In the genomic region with DNA sequence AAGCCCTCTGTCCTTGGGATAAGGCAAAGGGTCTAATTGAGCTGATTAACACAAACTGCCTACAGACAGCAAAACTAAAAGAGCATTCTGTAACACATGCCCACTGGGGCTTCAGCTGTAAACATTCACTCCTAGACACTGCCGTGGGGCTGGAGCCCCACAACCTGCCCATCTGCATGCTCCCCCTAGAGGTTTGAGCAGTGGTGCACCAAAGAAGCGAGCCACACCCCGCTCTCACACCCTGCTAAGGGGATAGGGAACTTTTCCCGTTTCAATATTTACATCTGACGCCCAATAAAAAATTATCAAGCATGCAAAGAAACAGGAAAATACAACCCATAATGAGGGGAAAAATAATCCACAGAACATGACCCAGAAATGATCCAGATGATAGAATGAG, we compare ENCODE assay signal across 9 cellular contexts. TPM values are rescaled to one million over a fixed set of nuclear protein-coding genes. Genes with fewer than 3 reads are reported as not detected.
DNase-seq lines count a peak whose midpoint lies in the region; ATAC-seq, FAIRE-seq and TF ChIP-seq lines count a peak whose summit lies in the region.
"Had no signal": no experiment of that assay in that cellular context is flagged by ENCODE, and none has a peak within 500 bp of the region (broad histone marks: within the 10 kb centered on the region; RNA-seq: fewer than 3 reads in every experiment).

No MANE protein-coding gene starts in this region.

- POLR2A ChIA-PET in GM12878 (lab: Charles Lee) = no interaction called here

- no peak for FAIRE-seq in GM12878 (lab: Jason Lieb, UNC)

- H3K4me3 ChIP-seq in MM.1S (ENCODE audit: low read length) = no peak overlapping the region
- no peak overlapping the region for H3K4me3 ChIP-seq in GM12878
- H3K4me3 ChIP-seq in smooth muscle cell = no peak overlapping the region
- H3K4me3 ChIP-seq: thoracic aorta had no signal

- H3K4me2 ChIP-seq in MM.1S (ENCODE audit: low read depth, low read length) = no peak overlapping the region
- no peak overlapping the region for H3K4me2 ChIP-seq in GM12878 (ENCODE audit: control insufficient read depth, insufficient read depth)
- no peak overlapping the region for H3K4me2 ChIP-seq in smooth muscle cell

- H3F3A ChIP-seq in MM.1S (ENCODE audit: insufficient read depth, low read length) = no peaks in the 10 kb centered on the region
- no peaks in the 10 kb centered on the region for H3F3A ChIP-seq in smooth muscle cell (ENCODE audit: low read depth)

- H2AFZ ChIP-seq in MM.1S (ENCODE audit: low read length) (no peak overlapping the region), GM12878 (ENCODE audit: control insufficient read depth, low read depth, low read length) (no peak overlapping the region), smooth muscle cell (ENCODE audit: low read depth) (no peak overlapping the region)

- no peak overlapping the region for H3K27ac Mint-ChIP-seq in activated naive CD4-positive, alpha-beta T cell treated with anti-CD3 and anti-CD28 coated beads for 36 hours
- no peak overlapping the region for H3K27ac Mint-ChIP-seq in activated naive CD4-positive, alpha-beta T cell treated with anti-CD3 and anti-CD28 coated beads, Interleukin-2, amount 50 U/mL, for 72 hours

- TF ChIP-seq POLR2A in GM12878 (IDR thresholded peaks at IDR 0.05; ENCODE audit: low read depth, low read length) = no peak

- in situ Hi-C loops in GM12878 (cut with MboI) = no loop called here

- ATAC-seq in activated naive CD4-positive, alpha-beta T cell treated with anti-CD3 and anti-CD28 coated beads, Interleukin-2, amount 50 U/mL, for 72 hours = no peak
- ATAC-seq in GM12878 = peak; percentile 81

- no peaks in the 10 kb centered on the region for H3K79me2 ChIP-seq in MM.1S (ENCODE audit: low read length)
- no peaks in the 10 kb centered on the region for H3K79me2 ChIP-seq in GM12878 (ENCODE audit: control insufficient read depth, insufficient read depth, low read length)
- H3K79me2 ChIP-seq in smooth muscle cell (ENCODE audit: low read depth) = no peaks in the 10 kb centered on the region

- no peak for TF ChIP-seq RAD21 in GM12878 (IDR thresholded peaks at IDR 0.05; ENCODE audit: insufficient read depth, low read depth, low read length)

- H3K9me3 ChIP-seq in MM.1S (replicated peaks; ENCODE audit: insufficient read depth, low read length) = no peaks in the 10 kb centered on the region
- no peaks in the 10 kb centered on the region for H3K9me3 ChIP-seq in GM12878 (replicated peaks; ENCODE audit: control insufficient read depth, insufficient read depth, low read length)
- H3K9me3 ChIP-seq in smooth muscle cell (replicated peaks; ENCODE audit: low read depth) = no peaks in the 10 kb centered on the region
- H3K9me3 ChIP-seq: thoracic aorta had no signal

- H3K4me1 Mint-ChIP-seq in activated naive CD4-positive, alpha-beta T cell treated with anti-CD3 and anti-CD28 coated beads for 36 hours (ENCODE audit: low read depth) = no peaks in the 10 kb centered on the region

- no peaks in the 10 kb centered on the region for H3K27me3 ChIP-seq in MM.1S (replicated peaks; ENCODE audit: insufficient read depth, low read length)
- H3K27me3 ChIP-seq in GM12878 (replicated peaks in 1 of 2; ENCODE audit: control insufficient read depth in 2 of 2, insufficient read depth in 2 of 2, low read length in 1 of 2) = no peaks in the 10 kb centered on the region
- H3K27me3 ChIP-seq in smooth muscle cell (ENCODE audit: low read depth) = no peaks in the 10 kb centered on the region

- 0% methylated on average over 5 of the region's 5 CpGs for WGBS in GM12878 (ENCODE audit: insufficient coverage, insufficient replicate concordance, low lambda C conversion rate, missing lambda C conversion rate)
- WGBS in smooth muscle cell (ENCODE audit: low lambda C conversion rate) = 53% methylated on average over 5 of the region's 5 CpGs

- H3K9ac ChIP-seq in MM.1S (ENCODE audit: low read length) (no peak overlapping the region), GM12878 (ENCODE audit: control insufficient read depth, insufficient read depth, low read length) (no peak overlapping the region), smooth muscle cell (ENCODE audit: low read depth) (no peak overlapping the region)

- H4K20me1 ChIP-seq in MM.1S (ENCODE audit: insufficient read depth, low read length) (no peaks in the 10 kb centered on the region), GM12878 (ENCODE audit: control insufficient read depth, insufficient read depth) (no peaks in the 10 kb centered on the region), smooth muscle cell (ENCODE audit: low read depth) (no peaks in the 10 kb centered on the region)

- no peaks in the 10 kb centered on the region for H3K9me3 Mint-ChIP-seq in activated naive CD4-positive, alpha-beta T cell treated with anti-CD3 and anti-CD28 coated beads for 36 hours
- H3K9me3 Mint-ChIP-seq in activated naive CD4-positive, alpha-beta T cell treated with anti-CD3 and anti-CD28 coated beads, Interleukin-2, amount 50 U/mL, for 72 hours = no peaks in the 10 kb centered on the region

- H3K27ac ChIP-seq in MM.1S (ENCODE audit: low read length) (no peak overlapping the region), GM12878 (ENCODE audit: control insufficient read depth, insufficient read depth) (no peak overlapping the region), smooth muscle cell (ENCODE audit: low read depth) (no peak overlapping the region)
- H3K27ac ChIP-seq: thoracic aorta had no signal

- no peaks in the 10 kb centered on the region for H3K36me3 Mint-ChIP-seq in activated naive CD4-positive, alpha-beta T cell treated with anti-CD3 and anti-CD28 coated beads for 36 hours (ENCODE audit: low read depth)
- H3K36me3 Mint-ChIP-seq in activated naive CD4-positive, alpha-beta T cell treated with anti-CD3 and anti-CD28 coated beads, Interleukin-2, amount 50 U/mL, for 72 hours = no peaks in the 10 kb centered on the region

- H3K27me3 Mint-ChIP-seq in activated naive CD4-positive, alpha-beta T cell treated with anti-CD3 and anti-CD28 coated beads for 36 hours (ENCODE audit: low read depth) = no peaks in the 10 kb centered on the region

- TF ChIP-seq CTCF in MM.1S (IDR thresholded peaks at IDR 0.05; ENCODE audit: low read length) = peak; percentile 37
- peak; percentile 12 to 43 (median 33); a peak in 5 of 6 replicates for TF ChIP-seq CTCF in GM12878 (IDR thresholded peaks at IDR 0.05 in 2 of 3, conservative IDR thresholded peaks at IDR 0.05 in 1 of 3; ENCODE audit: control insufficient read depth in 2 of 3, extremely low read depth in 1 of 3, insufficient read depth in 1 of 3, low read depth in 3 of 3, low read length in 3 of 3)
- TF ChIP-seq CTCF in smooth muscle cell (IDR thresholded peaks at IDR 0.05; ENCODE audit: borderline replicate concordance, insufficient read depth, poor library complexity, severe bottlenecking) = peak; percentile 25

- SMC1A ChIA-PET in GM12878 (lab: Charles Lee; ENCODE audit: uncharacterized antibody, unreplicated experiment) = interaction anchor here (0.7 to 3.5 kb wide), 6 partner anchors 23 to 169 kb away, joined by 3 to 17 read pairs (median 5); no protein-coding TSS in a partner anchor

- H3K36me3 ChIP-seq in MM.1S (replicated peaks; ENCODE audit: insufficient read depth, low read length) = no peaks in the 10 kb centered on the region
- H3K36me3 ChIP-seq in GM12878 (ENCODE audit: control insufficient read depth in 2 of 2, insufficient read depth in 2 of 2, low read length in 1 of 2) = no peaks in the 10 kb centered on the region
- no peaks in the 10 kb centered on the region for H3K36me3 ChIP-seq in smooth muscle cell (ENCODE audit: low read depth)
- H3K36me3 ChIP-seq: thoracic aorta had no signal

- H3K4me1 ChIP-seq in MM.1S (ENCODE audit: low read length) (0 out of 2 replicates have a peak, but pooled peaks cover 3% of the 10 kb centered on the region), GM12878 (ENCODE audit: control insufficient read depth, insufficient read depth, low read length) (no peaks in the 10 kb centered on the region), smooth muscle cell (ENCODE audit: low read depth) (no peaks in the 10 kb centered on the region)

- CTCF ChIA-PET in activated naive CD4-positive, alpha-beta T cell treated with anti-CD3 and anti-CD28 coated beads for 36 hours (lab: Charles Lee) = interaction anchor here (0.9 to 4.2 kb wide), 9 partner anchors 11 to 197 kb away, joined by 3 to 34 read pairs (median 7); no protein-coding TSS in a partner anchor
- CTCF ChIA-PET in GM12878 (lab: Yijun Ruan, JAX) = interaction anchor here (0.6 to 5.9 kb wide), 15 partner anchors 10 to 351 kb away, joined by 3 to 58 read pairs (median 5); partner anchors contain the start of genes RIBC1 and SMC1A

- RAD21 ChIA-PET in GM12878 (lab: Charles Lee; ENCODE audit: unreplicated experiment) = interaction anchor here (0.6 to 2.8 kb wide), 6 partner anchors 19 to 348 kb away, joined by 3 to 24 read pairs (median 3); no protein-coding TSS in a partner anchor

- no peaks in the 10 kb centered on the region for H3K9me2 ChIP-seq in MM.1S (replicated peaks; ENCODE audit: insufficient read depth, low read length)

- no peak for TF ChIP-seq EP300 in GM12878 (IDR thresholded peaks at IDR 0.05; ENCODE audit: borderline replicate concordance in 1 of 2, control insufficient read depth in 1 of 2, low read depth in 2 of 2, low read length in 2 of 2)

- H3K4me3 Mint-ChIP-seq in activated naive CD4-positive, alpha-beta T cell treated with anti-CD3 and anti-CD28 coated beads for 36 hours = no peak overlapping the region

- DNase-seq in activated naive CD4-positive, alpha-beta T cell treated with anti-CD3 and anti-CD28 coated beads for 36 hours = peak; percentile 7
- DNase-seq in activated naive CD4-positive, alpha-beta T cell treated with anti-CD3 and anti-CD28 coated beads, Interleukin-2, amount 50 U/mL, for 72 hours (ENCODE audit: low spot score in 2 of 2) = no peak
- DNase-seq in MM.1S (no peak), GM12878 (ENCODE audit: low read depth, low spot score) (no peak), smooth muscle cell (lab: John Stamatoyannopoulos, UW; ENCODE audit: unreplicated experiment) (no peak), NCI-H774 (lab: John Stamatoyannopoulos, UW) (no peak), cerebellar cortex (ENCODE audit: low spot score) (no peak), KG1 (lab: John Stamatoyannopoulos, UW) (no peak)

- no TSS peak for BruUV-seq in GM12878 (replicated peaks; lab: Mats Ljungman, UMichigan)

- intact Hi-C loops in activated naive CD4-positive, alpha-beta T cell treated with anti-CD3 and anti-CD28 coated beads for 36 hours (cut with micrococcal nuclease) = loop anchor here (5.0 kb wide), 1 partner anchor 39 kb away; no protein-coding TSS in a partner anchor
- intact Hi-C loops in GM12878 (cut with micrococcal nuclease; ENCODE audit: unreplicated experiment) = no loop called here

RNA-seq across cellular contexts. Expression of gene HSD17B10, which starts 46.9 kb away (rescaled TPM):
- total RNA-seq in activated naive CD4-positive, alpha-beta T cell treated with anti-CD3 and anti-CD28 coated beads for 36 hours = 10 to 100 TPM; 69.2 to 75.2 TPM
- total RNA-seq in activated naive CD4-positive, alpha-beta T cell treated with anti-CD3 and anti-CD28 coated beads, Interleukin-2, amount 50 U/mL, for 72 hours = 100 to 1,000 TPM in 1 of 2 donors, 10 to 100 TPM in 1; 86.3 to 116 TPM
- 7.5 and 8.4 TPM in 2 replicates for total RNA-seq in GM12878 (2013; cell fraction: nucleolus; rRNA removed)
- 192 and 195 TPM in 2 replicates for total RNA-seq in GM12878 (2014; rRNA removed)
- total RNA-seq in GM12878 (2014; rRNA removed; fragmentation: Illumina TruSeq; extraction: Trizol) = 133 and 144 TPM in 2 replicates
- 165 and 179 TPM in 2 replicates for total RNA-seq in GM12878 (2021)
- polyA plus RNA-seq in GM12878 (2011; ENCODE audit: low read depth) = 81.8 TPM
- 136 and 243 TPM in 2 replicates for polyA plus RNA-seq in GM12878 (2011; rRNA removed)
- polyA plus RNA-seq in GM12878 (2011; cell fraction: cytosol; rRNA removed) = 366 and 386 TPM in 2 replicates
- polyA plus RNA-seq in GM12878 (2011; cell fraction: nucleus; rRNA removed) = 151 and 174 TPM in 2 replicates
- 87.0 and 106 TPM in 2 replicates for polyA plus RNA-seq in GM12878 (2012)
- polyA plus RNA-seq in GM12878 (2014; fragmentation: Illumina TruSeq; extraction: Trizol) = 134 and 174 TPM in 2 replicates
- 100 to 1,000 TPM in 1 of 2 experiments, 10 to 100 TPM in 1; 43.7 to 114 TPM for polyA plus RNA-seq in GM12878 (2014; fragmentation: Nextera tagmentation; extraction: Ambion mirVana)
- 200 and 205 TPM in 2 replicates for polyA plus RNA-seq in GM12878 (2014; rRNA removed)
- polyA plus RNA-seq in GM12878 (2016; fragmentation: Nextera tagmentation; extraction: Ambion mirVana) = 100 to 1,000 TPM; 281 to 313 TPM
- polyA minus RNA-seq in GM12878 (2011; rRNA and poly(A)+ RNA removed) = 203 and 257 TPM in 2 replicates
- polyA minus RNA-seq in GM12878 (2011; cell fraction: cytosol; rRNA and poly(A)+ RNA removed) = 44.2 and 60.0 TPM in 2 replicates
- 14.9 and 26.0 TPM in 2 replicates for polyA minus RNA-seq in GM12878 (2011; cell fraction: nucleus; rRNA and poly(A)+ RNA removed)
- total RNA-seq in smooth muscle cell = 42.4 and 48.6 TPM in 2 replicates
- 90.0 and 92.2 TPM in 2 replicates for polyA plus RNA-seq in smooth muscle cell

RNA-seq across cellular contexts. Expression of gene RIBC1, which starts 58.4 kb away (rescaled TPM):
- under 1 TPM; 0.48 to 0.67 TPM for total RNA-seq in activated naive CD4-positive, alpha-beta T cell treated with anti-CD3 and anti-CD28 coated beads for 36 hours
- total RNA-seq in activated naive CD4-positive, alpha-beta T cell treated with anti-CD3 and anti-CD28 coated beads, Interleukin-2, amount 50 U/mL, for 72 hours = 1 to 10 TPM in 1 of 2 donors, under 1 TPM in 1; 0.80 to 1.7 TPM
- 0.81 and 1.5 TPM in 2 replicates for total RNA-seq in GM12878 (2013; cell fraction: nucleolus; rRNA removed)
- total RNA-seq in GM12878 (2014; rRNA removed) (0.33 and 0.56 TPM in 2 replicates), GM12878 (2014; rRNA removed; fragmentation: Illumina TruSeq; extraction: Trizol) (0.32 and 0.40 TPM in 2 replicates), GM12878 (2021) (0.43 and 0.49 TPM in 2 replicates), smooth muscle cell (0.54 and 1.4 TPM in 2 replicates)
- 0.52 TPM for polyA plus RNA-seq in GM12878 (2011; ENCODE audit: low read depth)
- polyA plus RNA-seq in GM12878 (2011; rRNA removed) (0.30 and 0.50 TPM in 2 replicates), GM12878 (2014; fragmentation: Illumina TruSeq; extraction: Trizol) (0.21 and 0.73 TPM in 2 replicates), GM12878 (2014; fragmentation: Nextera tagmentation; extraction: Ambion mirVana) (under 1 TPM; 0.22 to 0.61 TPM), GM12878 (2014; rRNA removed) (0.36 and 0.94 TPM in 2 replicates), GM12878 (2016; fragmentation: Nextera tagmentation; extraction: Ambion mirVana) (1 to 10 TPM in 1 of 2 experiments, under 1 TPM in 1; 0.51 to 1.0 TPM), smooth muscle cell (0.16 TPM in 1 of 2 replicates, not detected in the other)
- polyA plus RNA-seq in GM12878 (2011; cell fraction: cytosol; rRNA removed) = 0.46 and 0.47 TPM in 2 replicates
- polyA plus RNA-seq in GM12878 (2011; cell fraction: nucleus; rRNA removed) = 1.0 and 1.2 TPM in 2 replicates
- 0.65 and 0.79 TPM in 2 replicates for polyA plus RNA-seq in GM12878 (2012)
- polyA minus RNA-seq in GM12878 (2011; rRNA and poly(A)+ RNA removed) = 0.26 and 0.37 TPM in 2 replicates
- polyA minus RNA-seq in GM12878 (2011; cell fraction: cytosol; rRNA and poly(A)+ RNA removed) = not detected in 2 replicates
- 0.19 and 0.24 TPM in 2 replicates for polyA minus RNA-seq in GM12878 (2011; cell fraction: nucleus; rRNA and poly(A)+ RNA removed)
- total RNA-seq: thoracic aorta had no signal

RNA-seq across cellular contexts. Expression of gene SMC1A, which starts 58.6 kb away (rescaled TPM):
- total RNA-seq in activated naive CD4-positive, alpha-beta T cell treated with anti-CD3 and anti-CD28 coated beads for 36 hours = 100 to 1,000 TPM; 169 to 170 TPM
- total RNA-seq in activated naive CD4-positive, alpha-beta T cell treated with anti-CD3 and anti-CD28 coated beads, Interleukin-2, amount 50 U/mL, for 72 hours = 100 to 1,000 TPM; 119 to 152 TPM
- total RNA-seq in GM12878 (2013; cell fraction: nucleolus; rRNA removed) = 66.8 and 75.7 TPM in 2 replicates
- total RNA-seq in GM12878 (2014; rRNA removed) (50.2 and 59.1 TPM in 2 replicates), GM12878 (2014; rRNA removed; fragmentation: Illumina TruSeq; extraction: Trizol) (63.1 and 69.4 TPM in 2 replicates), GM12878 (2021) (127 and 141 TPM in 2 replicates), smooth muscle cell (19.7 and 22.2 TPM in 2 replicates)
- 48.8 TPM for polyA plus RNA-seq in GM12878 (2011; ENCODE audit: low read depth)
- polyA plus RNA-seq in GM12878 (2011; rRNA removed) (63.0 and 81.2 TPM in 2 replicates), GM12878 (2014; fragmentation: Illumina TruSeq; extraction: Trizol) (128 and 134 TPM in 2 replicates), GM12878 (2014; fragmentation: Nextera tagmentation; extraction: Ambion mirVana) (10 to 100 TPM; 25.6 to 29.6 TPM), GM12878 (2014; rRNA removed) (74.8 and 82.0 TPM in 2 replicates), GM12878 (2016; fragmentation: Nextera tagmentation; extraction: Ambion mirVana) (100 to 1,000 TPM; 157 to 158 TPM), smooth muscle cell (18.1 and 18.3 TPM in 2 replicates)
- polyA plus RNA-seq in GM12878 (2011; cell fraction: cytosol; rRNA removed) = 77.9 and 89.0 TPM in 2 replicates
- 81.0 and 119 TPM in 2 replicates for polyA plus RNA-seq in GM12878 (2011; cell fraction: nucleus; rRNA removed)
- 43.8 and 48.0 TPM in 2 replicates for polyA plus RNA-seq in GM12878 (2012)
- polyA minus RNA-seq in GM12878 (2011; rRNA and poly(A)+ RNA removed) = 111 and 138 TPM in 2 replicates
- 65.5 and 88.6 TPM in 2 replicates for polyA minus RNA-seq in GM12878 (2011; cell fraction: cytosol; rRNA and poly(A)+ RNA removed)
- 34.7 and 73.5 TPM in 2 replicates for polyA minus RNA-seq in GM12878 (2011; cell fraction: nucleus; rRNA and poly(A)+ RNA removed)
